In genomic region chr6:14277405-14277930, GRCh38 we compare ENCODE assay signal across 12 cellular contexts.
DNase-seq lines count a peak whose midpoint lies in the region; ATAC-seq and TF ChIP-seq lines count a peak whose summit lies in the region.
"Had no signal": no experiment of that assay in that cellular context is flagged by ENCODE, and none has a peak within 500 bp of the region (broad histone marks: within the 10 kb centered on the region; RNA-seq: fewer than 3 reads in every experiment).

No MANE protein-coding gene starts in this region.

- no peaks in the 10 kb centered on the region for H3K36me3 ChIP-seq in left lung
- H3K36me3 ChIP-seq in mesendoderm (ENCODE audit: control insufficient read depth, insufficient read depth, low read length), result no peaks in the 10 kb centered on the region

- H3K4me3 ChIP-seq in left lung (no peak overlapping the region), mesendoderm (ENCODE audit: low read length) (no peak overlapping the region)

- TF ChIP-seq CTCF in GM13977 (IDR thresholded peaks at IDR 0.05; ENCODE audit: extremely low read depth, insufficient read depth, missing control alignments) (no peak), left lung (IDR thresholded peaks at IDR 0.05) (no peak), MCF 10A (IDR thresholded peaks at IDR 0.05; ENCODE audit: unreplicated experiment) (no peak)

- CTCF ChIA-PET in MCF 10A (lab: Yijun Ruan, JAX), result no interaction called here

- H3K56ac ChIP-seq in mesendoderm (ENCODE audit: low read length), result no peak overlapping the region

- peaks cover 0 to 15% (median 1%) of the 10 kb centered on the region in 6 donors for H3K9me3 Mint-ChIP-seq in immature natural killer cell
- no peaks in the 10 kb centered on the region for H3K9me3 Mint-ChIP-seq in MCF 10A (ENCODE audit: unreplicated experiment)

- H3K36me3 Mint-ChIP-seq in immature natural killer cell, result peaks cover 0 to 7% (median 5%) of the 10 kb centered on the region in 3 donors
- H3K36me3 Mint-ChIP-seq in MCF 10A (ENCODE audit: insufficient read depth, unreplicated experiment), result no peaks in the 10 kb centered on the region

- H3K4me3 Mint-ChIP-seq in immature natural killer cell (peak overlapping the region; percentile 0 to 78 (median 76)), MCF 10A (ENCODE audit: unreplicated experiment) (no peak overlapping the region)

- H3K27me3 Mint-ChIP-seq in immature natural killer cell (ENCODE audit: low read depth in 3 of 3) (peaks cover 0 to 12% (median 2%) of the 10 kb centered on the region in 3 donors), MCF 10A (ENCODE audit: insufficient read depth, unreplicated experiment) (no peaks in the 10 kb centered on the region)

- H3K27me3 ChIP-seq in left lung, result no peaks in the 10 kb centered on the region
- H3K27me3 ChIP-seq in mesendoderm (ENCODE audit: insufficient read depth, low read length, poor library complexity), result no peaks in the 10 kb centered on the region

- peak; percentile 20 for DNase-seq in GM13977 (ENCODE audit: low spot score)
- DNase-seq in immature natural killer cell, result no peak
- no peak for DNase-seq in left lung
- no peak for DNase-seq in mesendoderm
- no peak for DNase-seq in MCF 10A (ENCODE audit: unreplicated experiment)
- no peak for DNase-seq in HK-2 (ENCODE audit: unreplicated experiment)
- DNase-seq: NCI-H187; stimulated activated CD4-positive, alpha-beta T cell treated with anti-CD3 and anti-CD28 coated beads, Interleukin-4, amount 100 ng/mL, for 4 hours had no signal

- H3K4me1 Mint-ChIP-seq in immature natural killer cell (peaks cover 30 to 38% of the 10 kb centered on the region in 2 donors), MCF 10A (ENCODE audit: insufficient read depth, unreplicated experiment) (peaks cover 23% of the 10 kb centered on the region)

- H3K4me1 ChIP-seq in left lung, result peaks cover 4 to 35% of the 10 kb centered on the region in 2 donors
- no peaks in the 10 kb centered on the region for H3K4me1 ChIP-seq in mesendoderm (ENCODE audit: control insufficient read depth, low read depth, low read length)

- ATAC-seq in GM21528 (IDR thresholded peaks at IDR 0.05; ENCODE audit: low FRiP score, unreplicated experiment), result peak; percentile 21
- peak; percentile 13 for ATAC-seq in HG03575 (IDR thresholded peaks at IDR 0.05; ENCODE audit: extremely low read depth, insufficient number of reproducible peaks, low FRiP score, unreplicated experiment)
- no peak for ATAC-seq in left lung
- ATAC-seq: HCT116, SK-N-SH treated with all-trans-retinoic acid at 6 μM for 48 hours had no signal

- intact Hi-C loops in left lung (cut with DNase I), result no loop called here
- intact Hi-C loops in MCF 10A (cut with micrococcal nuclease), result no loop called here

- H3K18ac ChIP-seq in mesendoderm (ENCODE audit: low read length), result no peak overlapping the region

- no peak overlapping the region for H3K27ac ChIP-seq in left lung
- no peak overlapping the region for H3K27ac ChIP-seq in mesendoderm (ENCODE audit: low read depth, low read length)

- H3K9ac ChIP-seq in mesendoderm (ENCODE audit: low read length), result no peak overlapping the region

- no peak overlapping the region for H4K8ac ChIP-seq in mesendoderm (ENCODE audit: low read depth, low read length)

- no peak overlapping the region for H2AK5ac ChIP-seq in mesendoderm (ENCODE audit: low read length)

- H2BK5ac ChIP-seq in mesendoderm (ENCODE audit: low read length), result no peak overlapping the region

- H3K27ac Mint-ChIP-seq in immature natural killer cell (peak overlapping the region; percentile 7 to 88 (median 52)), MCF 10A (ENCODE audit: low read depth, unreplicated experiment) (no peak overlapping the region)

- WGBS in mesendoderm (ENCODE audit: extremely low coverage, insufficient coverage, low lambda C conversion rate), result no CpG with 5 or more reads among the region's 2 CpGs

- H2BK120ac ChIP-seq in mesendoderm (ENCODE audit: low read depth, low read length), result no peak overlapping the region

- peaks cover 0 to 3% of the 10 kb centered on the region in 2 donors for H3K9me3 ChIP-seq in left lung

- POLR2A ChIA-PET in MCF 10A (lab: Yijun Ruan, JAX), result interaction anchor here (1.1 kb wide), 1 partner anchor 15 kb away, joined by 3 read pairs; no protein-coding TSS in a partner anchor

- H3K79me1 ChIP-seq in mesendoderm (ENCODE audit: low read length), result no peaks in the 10 kb centered on the region

- BruUV-seq in MCF 10A (replicated peaks; lab: Mats Ljungman, UMichigan), result no TSS peak

- no peaks in the 10 kb centered on the region for H3K79me2 ChIP-seq in mesendoderm (ENCODE audit: control insufficient read depth, insufficient read depth, low read length)

- no peak overlapping the region for H2BK15ac ChIP-seq in mesendoderm (replicated peaks; ENCODE audit: low read depth)

- H3K23ac ChIP-seq in mesendoderm (ENCODE audit: low read length), result no peak overlapping the region

- H4K5ac ChIP-seq in mesendoderm (ENCODE audit: low read length), result no peak overlapping the region

- H3K4me2 ChIP-seq in mesendoderm (ENCODE audit: low read length), result no peak overlapping the region

- H3K4ac ChIP-seq in mesendoderm (ENCODE audit: low read depth, low read length), result no peak overlapping the region

- in situ Hi-C loops in GM13977 (cut with MboI; ENCODE audit: low pct_unique_long_range_greater_than_20kb, low sequenced_read_pairs, unreplicated experiment), result no loop called here
